In genomic region chr10:79246606-79247275, GRCh38 we compare ENCODE assay signal across 7 cellular contexts.
DNase-seq lines count a peak whose midpoint lies in the region; ATAC-seq and TF ChIP-seq lines count a peak whose summit lies in the region.

No MANE protein-coding gene starts in this region.

- DNase-seq in HT1080 (ENCODE audit: low read depth) (peak; percentile 24), lower leg skin (ENCODE audit: low spot score in 2 of 2) (peak; percentile 84 to 96), suprapubic skin (ENCODE audit: low spot score in 2 of 2) (peak in 1 of 2 donors; percentile 86), NCI-H748 treated with DMSO at 0.1 percent for 48 hours (lab: John Stamatoyannopoulos, UW) (no peak), T-cell (no peak)
- DNase-seq in activated T-cell treated with anti-CD3 and anti-CD28 coated beads, Interleukin-2, amount 50 U/mL, for 48 hours: no peak

- intact Hi-C loops in lower leg skin (cut with DNase I; ENCODE audit: low total_unique reads): no loop called here

- H3K27ac Mint-ChIP-seq in brain (peak overlapping the region; percentile 51 to 98 (median 95)), T-cell (no peak overlapping the region)

- H3K27me3 Mint-ChIP-seq in brain (peaks cover 4% of the 10 kb centered on the region), T-cell (no peaks in the 10 kb centered on the region)

- no peaks in the 10 kb centered on the region for H3K36me3 ChIP-seq in suprapubic skin

- CTCF ChIA-PET in T-cell (lab: Charles Lee): no interaction called here

- WGBS in lower leg skin, 2 donors: 59 to 61% methylated on average over 14 of the region's 14 CpGs
- 50% methylated on average over 7 of the region's 14 CpGs for WGBS in suprapubic skin

- no peaks in the 10 kb centered on the region for H3K9me3 ChIP-seq in suprapubic skin

- no peaks in the 10 kb centered on the region for H3K27me3 ChIP-seq in suprapubic skin

- TF ChIP-seq POLR2A in lower leg skin (IDR thresholded peaks at IDR 0.05): no peak
- no peak for TF ChIP-seq POLR2A in suprapubic skin (IDR thresholded peaks at IDR 0.05)

- no peak for ATAC-seq in T-cell (replicated peaks in 1 of 4)

- H3K4me3 Mint-ChIP-seq in brain (peak overlapping the region in 2 of 5 experiments; percentile 11 to 27), T-cell (no peak overlapping the region)

- TF ChIP-seq EP300 in suprapubic skin (IDR thresholded peaks at IDR 0.05): no peak

- H3K9me3 Mint-ChIP-seq in brain (no peaks in the 10 kb centered on the region), T-cell (no peaks in the 10 kb centered on the region)

- peak overlapping the region; percentile 83 for H3K27ac ChIP-seq in suprapubic skin

- POLR2A ChIA-PET in T-cell (lab: Charles Lee): no interaction called here

- TF ChIP-seq CTCF in brain (conservative IDR thresholded peaks at IDR 0.05) (no peak), lower leg skin (IDR thresholded peaks at IDR 0.05) (no peak), suprapubic skin (IDR thresholded peaks at IDR 0.05) (no peak)

- H3K4me3 ChIP-seq in lower leg skin (ENCODE audit: low read depth, poor library complexity, severe bottlenecking) (no peak overlapping the region), suprapubic skin (no peak overlapping the region)

- peaks cover 79% of the 10 kb centered on the region for H3K4me1 Mint-ChIP-seq in brain
- H3K4me1 Mint-ChIP-seq in T-cell: peaks cover 55 to 72% (median 64%) of the 10 kb centered on the region in 3 donors

- H3K36me3 Mint-ChIP-seq in brain (peaks cover 6% of the 10 kb centered on the region), T-cell (no peaks in the 10 kb centered on the region)

- peaks cover 92% of the 10 kb centered on the region for H3K4me1 ChIP-seq in suprapubic skin

Comparison
In these comparisons a context has a peak if more than half of its experiments do, and no peak if none do; other contexts are left out.
1. DNase-seq: peak in HT1080 (single experiment) and lower leg skin (2 of 2); none in NCI-H748 treated with DMSO at 0.1 percent for 48 hours (single experiment), T-cell (0 of 34) and activated T-cell treated with anti-CD3 and anti-CD28 coated beads, Interleukin-2, amount 50 U/mL, for 48 hours (0 of 2).
2. H3K27ac Mint-ChIP-seq: peak in brain (5 of 5); none in T-cell (0 of 2).